8 cellular contexts compared by ENCODE assay signal in the genomic region with DNA sequence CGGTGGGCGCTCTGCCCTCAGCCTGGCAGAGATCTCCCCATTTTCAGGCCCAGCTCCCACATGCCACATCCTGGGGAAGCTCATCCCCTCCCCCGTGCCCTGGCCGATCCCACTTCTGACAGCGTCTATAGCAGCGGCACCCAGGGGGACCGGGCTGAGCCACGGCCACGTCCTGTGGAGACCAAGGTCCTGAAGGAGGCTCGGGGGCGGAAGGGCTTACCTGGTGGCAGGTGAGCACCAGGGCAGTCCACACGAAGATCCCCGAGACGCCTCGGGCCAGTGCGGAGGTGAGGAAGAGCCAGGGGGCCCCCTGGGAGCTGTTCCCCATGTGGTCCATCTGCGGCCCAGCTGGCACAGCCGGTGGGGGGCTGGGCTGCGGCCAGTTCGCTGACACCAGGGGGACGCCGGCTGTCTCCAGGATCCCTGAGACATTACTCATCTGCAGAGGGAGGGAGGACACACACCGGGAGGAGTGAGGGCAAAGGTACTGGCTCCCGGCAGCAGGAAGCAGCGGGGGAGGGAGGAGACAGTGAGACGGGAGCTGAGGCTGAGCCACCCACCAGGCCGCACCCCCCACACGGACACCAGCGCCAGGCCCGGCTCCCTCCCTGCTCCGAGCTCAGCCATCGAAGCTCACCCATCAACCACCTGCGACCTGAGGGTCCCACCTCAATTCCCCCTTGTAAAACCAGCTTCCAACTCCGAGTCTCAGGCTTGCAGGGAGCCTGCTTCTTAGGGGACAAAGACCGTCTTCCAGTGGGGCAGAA. TPM values are rescaled to one million over a fixed set of nuclear protein-coding genes. Genes with fewer than 3 reads are reported as not detected.
DNase-seq lines count a peak whose midpoint lies in the region; ATAC-seq, FAIRE-seq and TF ChIP-seq lines count a peak whose summit lies in the region.

No MANE protein-coding gene starts in this region.

- H3K27ac ChIP-seq in endothelial cell of umbilical vein (ENCODE audit: insufficient read depth, low read depth, low read length): no peak overlapping the region
- peak overlapping the region; percentile 89 to 97 (median 93) for H3K27ac ChIP-seq in pancreas

- H4K20me1 ChIP-seq in endothelial cell of umbilical vein (replicated peaks; ENCODE audit: control insufficient read depth, extremely low read depth, insufficient read depth, low read length): no peaks in the 10 kb centered on the region

- dilution Hi-C loops in endothelial cell of umbilical vein (cut with MboI; ENCODE audit: extremely low pct_ligation_motif_present, low sequenced_read_pairs): no loop called here

- H3K27me3 Mint-ChIP-seq in activated T-helper 2 cell treated with anti-CD3 and anti-CD28 coated beads, Interferon-gamma antibody, Interleukin-2, Interleukin-4, amounts not matched to agents 10 μg/mL and 5 μg/mL and 100 μg/mL, durations not matched to agents 14 hours and 24 hours and 36 hours (ENCODE audit: low read depth): no peaks in the 10 kb centered on the region

- 7% methylated on average over 35 of the region's 35 CpGs for WGBS in pancreas, 2 donors

- H3K4me3 Mint-ChIP-seq in activated T-helper 2 cell treated with anti-CD3 and anti-CD28 coated beads, Interferon-gamma antibody, Interleukin-2, Interleukin-4, amounts not matched to agents 10 μg/mL and 5 μg/mL and 100 μg/mL, durations not matched to agents 14 hours and 24 hours and 36 hours (ENCODE audit: low read depth): no peak overlapping the region

- no peaks in the 10 kb centered on the region for H3K9me3 Mint-ChIP-seq in activated T-helper 2 cell treated with anti-CD3 and anti-CD28 coated beads, Interferon-gamma antibody, Interleukin-2, Interleukin-4, amounts not matched to agents 10 μg/mL and 5 μg/mL and 100 μg/mL, durations not matched to agents 14 hours and 24 hours and 36 hours

- no peaks in the 10 kb centered on the region for H3K9me3 ChIP-seq in endothelial cell of umbilical vein (replicated peaks; ENCODE audit: control insufficient read depth, insufficient read depth, low read length)
- H3K9me3 ChIP-seq in pancreas: no peaks in the 10 kb centered on the region

- TF ChIP-seq CTCF in endothelial cell of umbilical vein (IDR thresholded peaks at IDR 0.05; ENCODE audit: extremely low read depth in 1 of 2, insufficient read depth in 1 of 2, low read depth in 1 of 2, low read length in 2 of 2) (no peak), pancreas (IDR thresholded peaks at IDR 0.05) (no peak)

- no peaks in the 10 kb centered on the region for H3K36me3 ChIP-seq in endothelial cell of umbilical vein (ENCODE audit: control insufficient read depth in 2 of 2, extremely low read depth in 1 of 2, insufficient read depth in 2 of 2, low read length in 2 of 2)
- H3K36me3 ChIP-seq in pancreas: peaks cover 0 to 3% (median 0%) of the 10 kb centered on the region in 3 donors

- TF ChIP-seq POLR2A in endothelial cell of umbilical vein (IDR thresholded peaks at IDR 0.05; ENCODE audit: low read depth, low read length): no peak

- H3K9me1 ChIP-seq in endothelial cell of umbilical vein (replicated peaks; ENCODE audit: control insufficient read depth, extremely low read depth, insufficient read depth, low read length): no peaks in the 10 kb centered on the region

- no peaks in the 10 kb centered on the region for H3K79me2 ChIP-seq in endothelial cell of umbilical vein (ENCODE audit: control insufficient read depth, insufficient read depth, low read length)

- no peak overlapping the region for H3K27ac Mint-ChIP-seq in activated T-helper 2 cell treated with anti-CD3 and anti-CD28 coated beads, Interferon-gamma antibody, Interleukin-2, Interleukin-4, amounts not matched to agents 10 μg/mL and 5 μg/mL and 100 μg/mL, durations not matched to agents 14 hours and 24 hours and 36 hours

- CTCF ChIA-PET in endothelial cell of umbilical vein (lab: Charles Lee): interaction anchor here (0.6 to 1.3 kb wide), 3 partner anchors 18 to 810 kb away, joined by 3 read pairs; no protein-coding TSS in a partner anchor

- no peaks in the 10 kb centered on the region for H3K4me1 Mint-ChIP-seq in activated T-helper 2 cell treated with anti-CD3 and anti-CD28 coated beads, Interferon-gamma antibody, Interleukin-2, Interleukin-4, amounts not matched to agents 10 μg/mL and 5 μg/mL and 100 μg/mL, durations not matched to agents 14 hours and 24 hours and 36 hours (ENCODE audit: low read depth)

- ATAC-seq in pancreas (peak; percentile 62 to 84 (median 71)), GM21723 (IDR thresholded peaks at IDR 0.05; ENCODE audit: unreplicated experiment) (no peak), HG02610 (IDR thresholded peaks at IDR 0.05; ENCODE audit: unreplicated experiment) (no peak)

- no peaks in the 10 kb centered on the region for H3K36me3 Mint-ChIP-seq in activated T-helper 2 cell treated with anti-CD3 and anti-CD28 coated beads, Interferon-gamma antibody, Interleukin-2, Interleukin-4, amounts not matched to agents 10 μg/mL and 5 μg/mL and 100 μg/mL, durations not matched to agents 14 hours and 24 hours and 36 hours (ENCODE audit: low read depth)

- H3K9ac ChIP-seq in endothelial cell of umbilical vein (replicated peaks; ENCODE audit: extremely low read depth, insufficient read depth, low read length): no peak overlapping the region

- intact Hi-C loops in endothelial cell of umbilical vein (cut with micrococcal nuclease): no loop called here
- intact Hi-C loops in pancreas (cut with DNase I): loop anchor here in 1 of 3 donors (5.0 kb wide), 1 partner anchor 43 kb away; no protein-coding TSS in a partner anchor
- intact Hi-C loops in activated T-helper 2 cell treated with anti-CD3 and anti-CD28 coated beads, Interferon-gamma antibody, Interleukin-2, Interleukin-4, amounts not matched to agents 10 μg/mL and 5 μg/mL and 100 μg/mL, durations not matched to agents 14 hours and 24 hours and 36 hours (cut with micrococcal nuclease): no loop called here

- H3K27me3 ChIP-seq in endothelial cell of umbilical vein (ENCODE audit: control insufficient read depth in 2 of 2, insufficient read depth in 2 of 2, low read length in 2 of 2): no peaks in the 10 kb centered on the region
- H3K27me3 ChIP-seq in pancreas: no peaks in the 10 kb centered on the region

- POLR2A ChIA-PET in endothelial cell of umbilical vein (lab: Charles Lee): interaction anchor here (0.6 kb wide), 1 partner anchor 106 kb away, joined by 6 read pairs; no protein-coding TSS in a partner anchor

- no peaks in the 10 kb centered on the region for H3K4me1 ChIP-seq in endothelial cell of umbilical vein (ENCODE audit: control insufficient read depth, extremely low read depth, insufficient read depth, low read length)
- peaks cover 0 to 11% (median 4%) of the 10 kb centered on the region in 3 donors for H3K4me1 ChIP-seq in pancreas

- peak; percentile 24 for FAIRE-seq in endothelial cell of umbilical vein (lab: Jason Lieb, UNC)
- no peak for FAIRE-seq in pancreas (lab: Jason Lieb, UNC)

- peak overlapping the region; percentile 35 for H2AFZ ChIP-seq in endothelial cell of umbilical vein (ENCODE audit: low read depth, low read length)

- H3K4me3 ChIP-seq in endothelial cell of umbilical vein (replicated peaks in 1 of 3; ENCODE audit: insufficient read depth in 1 of 3, low read depth in 1 of 3, low read length in 3 of 3): no peak overlapping the region
- peak overlapping the region; percentile 23 to 47 (median 42) for H3K4me3 ChIP-seq in pancreas

- H3K4me2 ChIP-seq in endothelial cell of umbilical vein (ENCODE audit: insufficient read depth, low read length): no peak overlapping the region

- DNase-seq in ELF-1 (ENCODE audit: low read depth, low spot score) (peak; percentile 77), NCI-H2196 (lab: John Stamatoyannopoulos, UW; ENCODE audit: unreplicated experiment) (peak; percentile 77), endothelial cell of umbilical vein (ENCODE audit: low read depth, low spot score) (peak; percentile 28), pancreas (peak; percentile 77 to 91 (median 82)), T-helper 2 cell (no peak)
- no peak for DNase-seq in activated T-helper 2 cell treated with anti-CD3 and anti-CD28 coated beads, Interferon-gamma antibody, Interleukin-2, Interleukin-4, amounts not matched to agents 10 μg/mL and 5 μg/mL and 100 μg/mL, durations not matched to agents 14 hours and 24 hours and 36 hours (ENCODE audit: low spot score)

- BruUV-seq in endothelial cell of umbilical vein (replicated peaks; lab: Mats Ljungman, UMichigan): no TSS peak

RNA-seq across cellular contexts. Expression of gene TMEM184A, which starts 0.8 kb away (rescaled TPM):
- total RNA-seq in endothelial cell of umbilical vein: not detected in 2 replicates
- polyA plus RNA-seq in endothelial cell of umbilical vein: 0.41 and 0.48 TPM in 2 replicates
- 0.07 and 0.22 TPM in 2 replicates for polyA plus RNA-seq in endothelial cell of umbilical vein (2011; cell fraction: cytosol; rRNA removed)
- 0.25 and 0.66 TPM in 2 replicates for polyA plus RNA-seq in endothelial cell of umbilical vein (2011; cell fraction: nucleus; rRNA removed)
- 0.07 TPM in 2 replicates for polyA plus RNA-seq in endothelial cell of umbilical vein (2012)
- 0.15 TPM in 1 of 2 replicates, not detected in the other for polyA minus RNA-seq in endothelial cell of umbilical vein
- polyA minus RNA-seq in endothelial cell of umbilical vein (2011; cell fraction: cytosol; rRNA and poly(A)+ RNA removed): 21.1 TPM
- 0.48 and 0.91 TPM in 2 replicates for polyA minus RNA-seq in endothelial cell of umbilical vein (2011; cell fraction: nucleus; rRNA and poly(A)+ RNA removed)
- total RNA-seq in pancreas: 10 to 100 TPM; 15.2 to 27.5 (median 21.3) TPM
- 10 to 100 TPM; 29.0 to 58.9 TPM for polyA plus RNA-seq in pancreas
- 0.23 TPM in 1 of 2 replicates, not detected in the other for total RNA-seq in activated T-helper 2 cell treated with anti-CD3 and anti-CD28 coated beads, Interferon-gamma antibody, Interleukin-2, Interleukin-4, amounts not matched to agents 10 μg/mL and 5 μg/mL and 100 μg/mL, durations not matched to agents 14 hours and 24 hours and 36 hours

RNA-seq across cellular contexts. Expression of gene PSMG3, which starts 14.6 kb away (rescaled TPM):
- total RNA-seq in endothelial cell of umbilical vein: 25.5 and 28.4 TPM in 2 replicates
- 40.4 and 49.7 TPM in 2 replicates for polyA plus RNA-seq in endothelial cell of umbilical vein
- 48.3 and 57.1 TPM in 2 replicates for polyA plus RNA-seq in endothelial cell of umbilical vein (2011; cell fraction: cytosol; rRNA removed)
- polyA plus RNA-seq in endothelial cell of umbilical vein (2011; cell fraction: nucleus; rRNA removed): 29.1 and 31.2 TPM in 2 replicates
- 18.9 and 27.6 TPM in 2 replicates for polyA plus RNA-seq in endothelial cell of umbilical vein (2012)
- polyA minus RNA-seq in endothelial cell of umbilical vein: 11.4 and 14.3 TPM in 2 replicates
- polyA minus RNA-seq in endothelial cell of umbilical vein (2011; cell fraction: cytosol; rRNA and poly(A)+ RNA removed): 39.1 TPM
- polyA minus RNA-seq in endothelial cell of umbilical vein (2011; cell fraction: nucleus; rRNA and poly(A)+ RNA removed): 4.4 and 6.7 TPM in 2 replicates
- 10 to 100 TPM in 4 of 6 donors, 1 to 10 TPM in 2; 6.7 to 12.0 (median 11.0) TPM for total RNA-seq in pancreas
- polyA plus RNA-seq in pancreas: 10 to 100 TPM; 45.6 to 46.1 TPM
- total RNA-seq in activated T-helper 2 cell treated with anti-CD3 and anti-CD28 coated beads, Interferon-gamma antibody, Interleukin-2, Interleukin-4, amounts not matched to agents 10 μg/mL and 5 μg/mL and 100 μg/mL, durations not matched to agents 14 hours and 24 hours and 36 hours: 44.5 and 45.9 TPM in 2 replicates

RNA-seq across cellular contexts. Expression of gene MAFK, which starts 24.7 kb away (rescaled TPM):
- total RNA-seq in endothelial cell of umbilical vein: 39.4 and 66.9 TPM in 2 replicates
- 22.2 and 23.3 TPM in 2 replicates for polyA plus RNA-seq in endothelial cell of umbilical vein
- 10.8 and 13.7 TPM in 2 replicates for polyA plus RNA-seq in endothelial cell of umbilical vein (2011; cell fraction: cytosol; rRNA removed)
- 167 and 174 TPM in 2 replicates for polyA plus RNA-seq in endothelial cell of umbilical vein (2011; cell fraction: nucleus; rRNA removed)
- polyA plus RNA-seq in endothelial cell of umbilical vein (2012): 16.7 and 23.2 TPM in 2 replicates
- 13.0 and 16.2 TPM in 2 replicates for polyA minus RNA-seq in endothelial cell of umbilical vein
- 27.5 TPM for polyA minus RNA-seq in endothelial cell of umbilical vein (2011; cell fraction: cytosol; rRNA and poly(A)+ RNA removed)
- polyA minus RNA-seq in endothelial cell of umbilical vein (2011; cell fraction: nucleus; rRNA and poly(A)+ RNA removed): 25.4 and 68.6 TPM in 2 replicates
- 10 to 100 TPM; 21.1 to 43.2 (median 23.4) TPM for total RNA-seq in pancreas
- polyA plus RNA-seq in pancreas: 10 to 100 TPM; 42.6 to 71.2 TPM
- 29.6 and 30.4 TPM in 2 replicates for total RNA-seq in activated T-helper 2 cell treated with anti-CD3 and anti-CD28 coated beads, Interferon-gamma antibody, Interleukin-2, Interleukin-4, amounts not matched to agents 10 μg/mL and 5 μg/mL and 100 μg/mL, durations not matched to agents 14 hours and 24 hours and 36 hours

RNA-seq across cellular contexts. Expression of gene INTS1, which starts 51.0 kb away (rescaled TPM):
- total RNA-seq in endothelial cell of umbilical vein: 114 and 116 TPM in 2 replicates
- polyA plus RNA-seq in endothelial cell of umbilical vein: 57.8 and 86.5 TPM in 2 replicates
- 25.1 and 38.8 TPM in 2 replicates for polyA plus RNA-seq in endothelial cell of umbilical vein (2011; cell fraction: cytosol; rRNA removed)
- polyA plus RNA-seq in endothelial cell of umbilical vein (2011; cell fraction: nucleus; rRNA removed): 99.5 and 107 TPM in 2 replicates
- polyA plus RNA-seq in endothelial cell of umbilical vein (2012): 48.4 and 56.9 TPM in 2 replicates
- polyA minus RNA-seq in endothelial cell of umbilical vein: 39.2 and 47.6 TPM in 2 replicates
- polyA minus RNA-seq in endothelial cell of umbilical vein (2011; cell fraction: cytosol; rRNA and poly(A)+ RNA removed): 50.1 TPM
- 38.4 and 74.9 TPM in 2 replicates for polyA minus RNA-seq in endothelial cell of umbilical vein (2011; cell fraction: nucleus; rRNA and poly(A)+ RNA removed)
- total RNA-seq in pancreas: 10 to 100 TPM; 45.0 to 73.2 (median 58.3) TPM
- polyA plus RNA-seq in pancreas: 100 to 1,000 TPM in 1 of 2 donors, 10 to 100 TPM in 1; 92.7 to 166 TPM
- 86.7 and 91.0 TPM in 2 replicates for total RNA-seq in activated T-helper 2 cell treated with anti-CD3 and anti-CD28 coated beads, Interferon-gamma antibody, Interleukin-2, Interleukin-4, amounts not matched to agents 10 μg/mL and 5 μg/mL and 100 μg/mL, durations not matched to agents 14 hours and 24 hours and 36 hours

Comparison
In these comparisons a context has a peak if more than half of its experiments do, and no peak if none do; other contexts are left out.
1. DNase-seq: peak in ELF-1 (single experiment), NCI-H2196 (single experiment), endothelial cell of umbilical vein (single experiment) and pancreas (6 of 6); none in activated T-helper 2 cell treated with anti-CD3 and anti-CD28 coated beads, Interferon-gamma antibody, Interleukin-2, Interleukin-4, amounts not matched to agents 10 μg/mL and 5 μg/mL and 100 μg/mL, durations not matched to agents 14 hours and 24 hours and 36 hours (single experiment) and T-helper 2 cell (0 of 5).
2. H3K4me3 ChIP-seq: peak in pancreas (4 of 4); none in endothelial cell of umbilical vein (0 of 3).
3. ATAC-seq: peak in pancreas (4 of 4); none in GM21723 (single experiment) and HG02610 (single experiment).
4. RNA of gene TMEM184A, which starts 0.8 kb away (total RNA-seq): 15.2 to 27.5 TPM in pancreas; 0.23 TPM in activated T-helper 2 cell treated with anti-CD3 and anti-CD28 coated beads, Interferon-gamma antibody, Interleukin-2, Interleukin-4, amounts not matched to agents 10 μg/mL and 5 μg/mL and 100 μg/mL, durations not matched to agents 14 hours and 24 hours and 36 hours and not detected in endothelial cell of umbilical vein; every median in the first group is over 10 times any median in the second.